27 cellular contexts compared by ENCODE assay signal in the genomic region with DNA sequence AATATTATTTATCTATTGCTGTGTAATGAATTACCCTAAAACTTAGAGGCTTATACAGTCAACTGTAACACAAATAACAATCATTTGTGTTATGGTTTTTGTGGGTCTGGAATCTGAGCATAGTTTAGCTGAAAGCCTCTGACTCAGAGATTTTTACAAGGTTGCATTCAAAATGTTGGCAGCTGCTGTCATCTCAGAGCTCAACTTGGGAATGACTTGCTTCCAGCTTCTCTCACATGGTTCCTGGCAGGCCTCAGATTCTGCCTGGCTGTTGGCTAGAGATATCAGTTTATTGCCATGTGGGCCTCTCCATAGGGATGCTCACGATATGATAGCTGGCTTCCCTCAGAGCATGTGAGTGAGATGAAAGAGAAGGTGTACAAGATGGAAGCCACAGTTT.
A peak's percentile ranks its signal among the peaks of the same experiment; 100 is the strongest.
DNase-seq lines count a peak whose midpoint lies in the region; ATAC-seq, FAIRE-seq and TF ChIP-seq lines count a peak whose summit lies in the region.
"Had no signal": no experiment of that assay in that cellular context is flagged by ENCODE, and none has a peak within 500 bp of the region (broad histone marks: within the 10 kb centered on the region; RNA-seq: fewer than 3 reads in every experiment).

No MANE protein-coding gene starts in this region.

- H3K9ac ChIP-seq in astrocyte (ENCODE audit: low read length) = no peak overlapping the region
- no peak overlapping the region for H3K9ac ChIP-seq in mesendoderm (ENCODE audit: low read length)

- H2BK15ac ChIP-seq in mesendoderm (replicated peaks; ENCODE audit: low read depth) = no peak overlapping the region

- no peak overlapping the region for H3K23ac ChIP-seq in mesendoderm (ENCODE audit: low read length)

- TF ChIP-seq POLR2A in upper lobe of left lung (IDR thresholded peaks at IDR 0.05) = no peak

- ATAC-seq in upper lobe of left lung (ENCODE audit: low FRiP score in 2 of 2) = no peak
- ATAC-seq: activated naive CD8-positive, alpha-beta T cell treated with anti-CD3 and anti-CD28 coated beads, Interleukin-2, amount 50 U/mL, for 24 hours; body of pancreas; left ventricle myocardium superior; mucosa of descending colon; stimulated activated naive CD8-positive, alpha-beta T cell treated with anti-CD3 and anti-CD28 coated beads, Interleukin-15, Interleukin-2, amounts not matched to agents 100 U/mL and 50 U/mL, for 24 hours; T-cell had no signal

- no peak overlapping the region for H4K5ac ChIP-seq in mesendoderm (ENCODE audit: low read length)

- no peaks in the 10 kb centered on the region for H3K79me1 ChIP-seq in mesendoderm (ENCODE audit: low read length)

- no peak overlapping the region for H2BK120ac ChIP-seq in mesendoderm (ENCODE audit: low read depth, low read length)

- H3K9me3 Mint-ChIP-seq in HFFc6 (no peaks in the 10 kb centered on the region), astrocyte (ENCODE audit: unreplicated experiment) (no peaks in the 10 kb centered on the region)
- H3K9me3 Mint-ChIP-seq in activated T-helper 2 cell treated with anti-CD3 and anti-CD28 coated beads, Interferon-gamma antibody, Interleukin-2, Interleukin-4, amounts not matched to agents 10 μg/mL and 5 μg/mL and 100 μg/mL, durations not matched to agents 14 hours and 24 hours and 36 hours = no peaks in the 10 kb centered on the region
- H3K9me3 Mint-ChIP-seq: activated naive CD8-positive, alpha-beta T cell treated with anti-CD3 and anti-CD28 coated beads, Interleukin-2, amount 50 U/mL, for 24 hours; CD4-positive, alpha-beta T cell; immature natural killer cell; neural crest cell; T-cell had no signal

- DNase-seq in EH (ENCODE audit: low read depth) (peak; percentile 51), HFFc6 (peak; percentile 41), astrocyte (ENCODE audit: low read depth) (no peak), mesendoderm (peak; percentile 1), NK-92 (lab: John Stamatoyannopoulos, UW; ENCODE audit: unreplicated experiment) (no peak), upper lobe of left lung (no peak), ACHN (no peak)
- no peak for DNase-seq in activated T-helper 2 cell treated with anti-CD3 and anti-CD28 coated beads, Interferon-gamma antibody, Interleukin-2, Interleukin-4, amounts not matched to agents 10 μg/mL and 5 μg/mL and 100 μg/mL, durations not matched to agents 14 hours and 24 hours and 36 hours (ENCODE audit: low spot score)
- DNase-seq: activated gamma-delta T cell treated with Interleukin-2 at 50 U/mL for 16 hours; activated naive CD8-positive, alpha-beta T cell treated with anti-CD3 and anti-CD28 coated beads, Interleukin-2, amount 50 U/mL, for 24 hours; CD4-positive, alpha-beta T cell; effector CD4-positive, alpha-beta T cell; GOT3; hippocampal formation; immature natural killer cell; Kasumi-1; left ventricle myocardium superior; Peyer's patch; stimulated activated naive CD8-positive, alpha-beta T cell treated with anti-CD3 and anti-CD28 coated beads, Interleukin-15, Interleukin-2, amounts not matched to agents 100 U/mL and 50 U/mL, for 24 hours; T-cell; thyroid gland had no signal

- H4K8ac ChIP-seq in mesendoderm (ENCODE audit: low read depth, low read length) = no peak overlapping the region

- H3K56ac ChIP-seq in mesendoderm (ENCODE audit: low read length) = no peak overlapping the region

- H3K4me2 ChIP-seq in astrocyte (ENCODE audit: low read length) (no peak overlapping the region), mesendoderm (ENCODE audit: low read length) (no peak overlapping the region)

- in situ Hi-C loops in ACHN (cut with HindIII; ENCODE audit: low pct_ligation_motif_present, low pct_unique_long_range_greater_than_20kb, low sequenced_read_pairs) = no loop called here

- intact Hi-C loops in activated T-helper 2 cell treated with anti-CD3 and anti-CD28 coated beads, Interferon-gamma antibody, Interleukin-2, Interleukin-4, amounts not matched to agents 10 μg/mL and 5 μg/mL and 100 μg/mL, durations not matched to agents 14 hours and 24 hours and 36 hours (cut with micrococcal nuclease) = loop anchor here (2.0 kb wide), 1 partner anchor 497 kb away; no protein-coding TSS in a partner anchor

- peak overlapping the region; percentile 78 for H3K27ac Mint-ChIP-seq in HFFc6
- no peak overlapping the region for H3K27ac Mint-ChIP-seq in astrocyte (ENCODE audit: unreplicated experiment)
- H3K27ac Mint-ChIP-seq in activated T-helper 2 cell treated with anti-CD3 and anti-CD28 coated beads, Interferon-gamma antibody, Interleukin-2, Interleukin-4, amounts not matched to agents 10 μg/mL and 5 μg/mL and 100 μg/mL, durations not matched to agents 14 hours and 24 hours and 36 hours = no peak overlapping the region
- H3K27ac Mint-ChIP-seq: activated naive CD8-positive, alpha-beta T cell treated with anti-CD3 and anti-CD28 coated beads, Interleukin-2, amount 50 U/mL, for 24 hours; CD4-positive, alpha-beta T cell; immature natural killer cell; T-cell had no signal

- H3K4me3 ChIP-seq in astrocyte (ENCODE audit: insufficient read depth, low read depth, low read length) (no peak overlapping the region), mesendoderm (ENCODE audit: low read length) (no peak overlapping the region), upper lobe of left lung (no peak overlapping the region)
- H3K4me3 ChIP-seq: body of pancreas, mucosa of descending colon, Peyer's patch, right lobe of liver, thyroid gland had no signal

- H3K4me3 Mint-ChIP-seq in HFFc6 = peak overlapping the region; percentile 62; the same call in 1 of the 2 replicates
- H3K4me3 Mint-ChIP-seq in astrocyte (ENCODE audit: unreplicated experiment) = no peak overlapping the region
- no peak overlapping the region for H3K4me3 Mint-ChIP-seq in activated T-helper 2 cell treated with anti-CD3 and anti-CD28 coated beads, Interferon-gamma antibody, Interleukin-2, Interleukin-4, amounts not matched to agents 10 μg/mL and 5 μg/mL and 100 μg/mL, durations not matched to agents 14 hours and 24 hours and 36 hours (ENCODE audit: low read depth)
- H3K4me3 Mint-ChIP-seq: activated naive CD8-positive, alpha-beta T cell treated with anti-CD3 and anti-CD28 coated beads, Interleukin-2, amount 50 U/mL, for 24 hours; CD4-positive, alpha-beta T cell; immature natural killer cell; neural crest cell; T-cell had no signal

- H3K27ac ChIP-seq in astrocyte (ENCODE audit: low read depth, low read length) (no peak overlapping the region), mesendoderm (ENCODE audit: low read depth, low read length) (no peak overlapping the region), upper lobe of left lung (no peak overlapping the region)
- H3K27ac ChIP-seq: body of pancreas, Peyer's patch, right lobe of liver, thyroid gland had no signal

- no peak overlapping the region for H3K4ac ChIP-seq in mesendoderm (ENCODE audit: low read depth, low read length)

- WGBS in mesendoderm (ENCODE audit: extremely low coverage, insufficient coverage, low lambda C conversion rate) = no CpG with 5 or more reads among the region's 1 CpG
- WGBS in upper lobe of left lung, 2 donors = 50 to 71% methylated on average over 1 of the region's 1 CpG

- H2BK5ac ChIP-seq in mesendoderm (ENCODE audit: low read length) = no peak overlapping the region

- TF ChIP-seq EP300 in upper lobe of left lung (IDR thresholded peaks at IDR 0.05) = no peak

- no peaks in the 10 kb centered on the region for H4K20me1 ChIP-seq in astrocyte (ENCODE audit: insufficient read depth, low read length)

- no peak overlapping the region for H3K18ac ChIP-seq in mesendoderm (ENCODE audit: low read length)

- TF ChIP-seq CTCF in HFFc6 (IDR thresholded peaks at IDR 0.05) (no peak), astrocyte (IDR thresholded peaks at IDR 0.05; ENCODE audit: insufficient read depth, low read depth, low read length) (no peak), upper lobe of left lung (IDR thresholded peaks at IDR 0.05) (no peak)

- H3K27me3 ChIP-seq in astrocyte (ENCODE audit: insufficient read depth, low read length) (no peaks in the 10 kb centered on the region), mesendoderm (ENCODE audit: insufficient read depth, low read length, poor library complexity) (no peaks in the 10 kb centered on the region), upper lobe of left lung (no peaks in the 10 kb centered on the region)
- H3K27me3 ChIP-seq: body of pancreas, Peyer's patch, right lobe of liver, thyroid gland had no signal

- no peak overlapping the region for H2AK5ac ChIP-seq in mesendoderm (ENCODE audit: low read length)

- H2AFZ ChIP-seq in astrocyte (ENCODE audit: low read depth, low read length) = no peak overlapping the region

- H3K27me3 Mint-ChIP-seq in HFFc6 (ENCODE audit: insufficient read depth) (no peaks in the 10 kb centered on the region; the same call in 1 of the 2 replicates), astrocyte (ENCODE audit: low read depth, unreplicated experiment) (no peaks in the 10 kb centered on the region)
- no peaks in the 10 kb centered on the region for H3K27me3 Mint-ChIP-seq in activated T-helper 2 cell treated with anti-CD3 and anti-CD28 coated beads, Interferon-gamma antibody, Interleukin-2, Interleukin-4, amounts not matched to agents 10 μg/mL and 5 μg/mL and 100 μg/mL, durations not matched to agents 14 hours and 24 hours and 36 hours (ENCODE audit: low read depth)
- H3K27me3 Mint-ChIP-seq: activated naive CD8-positive, alpha-beta T cell treated with anti-CD3 and anti-CD28 coated beads, Interleukin-2, amount 50 U/mL, for 24 hours; CD4-positive, alpha-beta T cell had no signal

- H3K9me3 ChIP-seq in astrocyte (ENCODE audit: insufficient read depth, low read depth, low read length) (no peaks in the 10 kb centered on the region), upper lobe of left lung (no peaks in the 10 kb centered on the region)
- H3K9me3 ChIP-seq: body of pancreas, mucosa of descending colon, Peyer's patch, right lobe of liver, thyroid gland had no signal

- no peaks in the 10 kb centered on the region for H3K79me2 ChIP-seq in astrocyte (ENCODE audit: insufficient read depth, low read length)
- H3K79me2 ChIP-seq in mesendoderm (ENCODE audit: control insufficient read depth, insufficient read depth, low read length) = no peaks in the 10 kb centered on the region

- H3K36me3 Mint-ChIP-seq in HFFc6 (ENCODE audit: low read depth) (no peaks in the 10 kb centered on the region), astrocyte (ENCODE audit: low read depth, unreplicated experiment) (no peaks in the 10 kb centered on the region)
- H3K36me3 Mint-ChIP-seq in activated T-helper 2 cell treated with anti-CD3 and anti-CD28 coated beads, Interferon-gamma antibody, Interleukin-2, Interleukin-4, amounts not matched to agents 10 μg/mL and 5 μg/mL and 100 μg/mL, durations not matched to agents 14 hours and 24 hours and 36 hours (ENCODE audit: low read depth) = no peaks in the 10 kb centered on the region
- H3K36me3 Mint-ChIP-seq: immature natural killer cell, T-cell had no signal

- H3K4me1 Mint-ChIP-seq in HFFc6 (ENCODE audit: low read depth) (peaks cover 15% of the 10 kb centered on the region), astrocyte (ENCODE audit: low read depth, unreplicated experiment) (peaks cover 3% of the 10 kb centered on the region)
- H3K4me1 Mint-ChIP-seq in activated T-helper 2 cell treated with anti-CD3 and anti-CD28 coated beads, Interferon-gamma antibody, Interleukin-2, Interleukin-4, amounts not matched to agents 10 μg/mL and 5 μg/mL and 100 μg/mL, durations not matched to agents 14 hours and 24 hours and 36 hours (ENCODE audit: low read depth) = no peaks in the 10 kb centered on the region
- H3K4me1 Mint-ChIP-seq: activated naive CD8-positive, alpha-beta T cell treated with anti-CD3 and anti-CD28 coated beads, Interleukin-2, amount 50 U/mL, for 24 hours; immature natural killer cell; neural crest cell; T-cell had no signal

- H3K4me1 ChIP-seq in astrocyte (ENCODE audit: insufficient read depth, low read length) (no peaks in the 10 kb centered on the region), mesendoderm (ENCODE audit: control insufficient read depth, low read depth, low read length) (no peaks in the 10 kb centered on the region), upper lobe of left lung (no peaks in the 10 kb centered on the region)
- H3K4me1 ChIP-seq: body of pancreas, Peyer's patch, right lobe of liver, thyroid gland had no signal

- peak; percentile 77 for FAIRE-seq in astrocyte (lab: Jason Lieb, UNC)
- FAIRE-seq: frontal cortex, TTC549 had no signal

- H3K36me3 ChIP-seq in astrocyte (ENCODE audit: insufficient read depth, low read length) (no peaks in the 10 kb centered on the region), mesendoderm (ENCODE audit: control insufficient read depth, insufficient read depth, low read length) (no peaks in the 10 kb centered on the region), upper lobe of left lung (no peaks in the 10 kb centered on the region)
- H3K36me3 ChIP-seq: Peyer's patch, right lobe of liver, thyroid gland had no signal

Comparison
In these comparisons a context has a peak if more than half of its experiments do, and no peak if none do; other contexts are left out.
1. DNase-seq: peak in EH (single experiment), HFFc6 (single experiment) and mesendoderm (single experiment); none in astrocyte (single experiment), NK-92 (single experiment), upper lobe of left lung (0 of 2), ACHN (single experiment) and activated T-helper 2 cell treated with anti-CD3 and anti-CD28 coated beads, Interferon-gamma antibody, Interleukin-2, Interleukin-4, amounts not matched to agents 10 μg/mL and 5 μg/mL and 100 μg/mL, durations not matched to agents 14 hours and 24 hours and 36 hours (single experiment).